Comparison of ENCODE assay signal across 9 cellular contexts in the genomic region with DNA sequence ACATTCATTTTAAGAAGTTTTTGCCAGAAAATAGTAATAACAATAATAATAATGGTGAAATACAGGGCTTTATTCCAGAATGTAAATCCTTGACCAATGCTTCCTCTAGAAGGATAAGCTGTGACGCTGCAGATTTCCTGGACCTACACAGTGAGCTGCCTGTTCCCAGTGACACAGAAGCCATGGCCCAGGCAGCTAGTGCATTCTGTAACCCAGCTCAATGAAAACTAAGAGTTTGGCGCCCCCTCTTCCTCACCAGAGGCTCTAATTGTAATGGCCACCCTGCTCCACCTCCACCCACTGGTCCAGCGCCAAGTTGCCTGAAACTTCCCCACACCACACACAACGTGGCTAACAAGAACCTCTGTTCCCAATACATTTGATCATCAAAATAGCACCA.
DNase-seq lines count a peak whose midpoint lies in the region; ATAC-seq and TF ChIP-seq lines count a peak whose summit lies in the region.
"Had no signal": no experiment of that assay in that cellular context is flagged by ENCODE, and none has a peak within 500 bp of the region (broad histone marks: within the 10 kb centered on the region; RNA-seq: fewer than 3 reads in every experiment).

No MANE protein-coding gene starts in this region.

- ATAC-seq in HG03342 (IDR thresholded peaks at IDR 0.05; ENCODE audit: unreplicated experiment), result no peak
- no peak for ATAC-seq in GM21576 (IDR thresholded peaks at IDR 0.05; ENCODE audit: unreplicated experiment)

- TF ChIP-seq CTCF in dorsolateral prefrontal cortex (IDR thresholded peaks at IDR 0.05 in 54 of 56, conservative IDR thresholded peaks at IDR 0.05 in 2 of 56; ENCODE audit: low read depth in 1 of 56, partially characterized antibody in 56 of 56) (peak in 5 of 56 donors; percentile 3 to 19 (median 12)), mesothelial cell of epicardium (IDR thresholded peaks at IDR 0.05; ENCODE audit: unreplicated experiment) (no peak)

- POLR2A ChIA-PET in activated CD4-positive, alpha-beta T cell treated with anti-CD3 and anti-CD28 coated beads, Interleukin-2, amount 10 ng/mL, durations not matched to agents 7 days and 5 days (lab: Charles Lee), result no interaction called here
- POLR2A ChIA-PET in CD8-positive, alpha-beta memory T cell (lab: Charles Lee), result no interaction called here

- in situ Hi-C loops in KBM-7 (cut with MboI; ENCODE audit: low pct_unique_long_range_greater_than_20kb, low sequenced_read_pairs), result no loop called here

- no peaks in the 10 kb centered on the region for H3K4me1 ChIP-seq in CD8-positive, alpha-beta memory T cell (ENCODE audit: insufficient read depth, low read length)

- no peak for DNase-seq in activated CD4-positive, alpha-beta T cell treated with anti-CD3 and anti-CD28 coated beads, Interleukin-2, amount 10 ng/mL, durations not matched to agents 7 days and 5 days
- DNase-seq in activated CD4-positive, alpha-beta T cell treated with anti-CD3 and anti-CD28 coated beads, Interleukin-2, amount 50 U/mL, for 1 hour, result no peak
- DNase-seq in KBM-7 (peak; percentile 57), dorsolateral prefrontal cortex (peak in 2 of 10 donors; percentile 7 to 32), mesothelial cell of epicardium (ENCODE audit: low spot score in 2 of 2, unreplicated experiment in 2 of 2) (no peak)
- no peak for DNase-seq in CD8-positive, alpha-beta memory T cell

- CTCF ChIA-PET in activated CD4-positive, alpha-beta T cell treated with anti-CD3 and anti-CD28 coated beads, Interleukin-2, amount 10 ng/mL, durations not matched to agents 7 days and 5 days (lab: Charles Lee), result no interaction called here
- CTCF ChIA-PET in CD8-positive, alpha-beta memory T cell (lab: Charles Lee), result interaction anchor here (0.6 kb wide), 1 partner anchor 26 kb away, joined by 3 read pairs; no protein-coding TSS in a partner anchor

- H3K36me3 Mint-ChIP-seq in activated CD4-positive, alpha-beta T cell treated with anti-CD3 and anti-CD28 coated beads, Interleukin-2, amount 10 ng/mL, durations not matched to agents 7 days and 5 days (ENCODE audit: low read depth), result no peaks in the 10 kb centered on the region
- H3K36me3 Mint-ChIP-seq in mesothelial cell of epicardium, result no peaks in the 10 kb centered on the region
- no peaks in the 10 kb centered on the region for H3K36me3 Mint-ChIP-seq in CD8-positive, alpha-beta memory T cell

- H3K4me3 ChIP-seq in dorsolateral prefrontal cortex, result no peak overlapping the region
- no peak overlapping the region for H3K4me3 ChIP-seq in CD8-positive, alpha-beta memory T cell (ENCODE audit: low read length)

- no peaks in the 10 kb centered on the region for H3K27me3 Mint-ChIP-seq in activated CD4-positive, alpha-beta T cell treated with anti-CD3 and anti-CD28 coated beads, Interleukin-2, amount 10 ng/mL, durations not matched to agents 7 days and 5 days
- no peaks in the 10 kb centered on the region for H3K27me3 Mint-ChIP-seq in mesothelial cell of epicardium (ENCODE audit: low read depth)
- H3K27me3 Mint-ChIP-seq in CD8-positive, alpha-beta memory T cell, result no peaks in the 10 kb centered on the region

- H3K9me3 ChIP-seq in CD8-positive, alpha-beta memory T cell (ENCODE audit: low read length), result no peaks in the 10 kb centered on the region

- no peaks in the 10 kb centered on the region for H3K36me3 ChIP-seq in CD8-positive, alpha-beta memory T cell (ENCODE audit: insufficient read depth, low read length)

- no peak overlapping the region for H3K4me3 Mint-ChIP-seq in activated CD4-positive, alpha-beta T cell treated with anti-CD3 and anti-CD28 coated beads, Interleukin-2, amount 10 ng/mL, durations not matched to agents 7 days and 5 days
- H3K4me3 Mint-ChIP-seq in mesothelial cell of epicardium, result no peak overlapping the region
- H3K4me3 Mint-ChIP-seq in CD8-positive, alpha-beta memory T cell, result no peak overlapping the region

- H3K9me3 Mint-ChIP-seq in activated CD4-positive, alpha-beta T cell treated with anti-CD3 and anti-CD28 coated beads, Interleukin-2, amount 10 ng/mL, durations not matched to agents 7 days and 5 days, result no peaks in the 10 kb centered on the region
- no peaks in the 10 kb centered on the region for H3K9me3 Mint-ChIP-seq in mesothelial cell of epicardium
- H3K9me3 Mint-ChIP-seq in CD8-positive, alpha-beta memory T cell, result peaks cover 0 to 1% (median 0%) of the 10 kb centered on the region in 5 donors

- H3K27ac Mint-ChIP-seq in activated CD4-positive, alpha-beta T cell treated with anti-CD3 and anti-CD28 coated beads, Interleukin-2, amount 10 ng/mL, durations not matched to agents 7 days and 5 days, result peak overlapping the region; percentile 61
- peak overlapping the region; percentile 24 for H3K27ac Mint-ChIP-seq in mesothelial cell of epicardium
- H3K27ac Mint-ChIP-seq in CD8-positive, alpha-beta memory T cell, result no peak overlapping the region

- peak overlapping the region in 37 of 59 donors; percentile 1 to 73 (median 49) for H3K27ac ChIP-seq in dorsolateral prefrontal cortex
- H3K27ac ChIP-seq in CD8-positive, alpha-beta memory T cell (ENCODE audit: low read depth, low read length), result no peak overlapping the region
- H3K27ac ChIP-seq: VCaP had no signal

- no peaks in the 10 kb centered on the region for H3K4me1 Mint-ChIP-seq in activated CD4-positive, alpha-beta T cell treated with anti-CD3 and anti-CD28 coated beads, Interleukin-2, amount 10 ng/mL, durations not matched to agents 7 days and 5 days
- H3K4me1 Mint-ChIP-seq in mesothelial cell of epicardium, result peaks cover 7% of the 10 kb centered on the region
- H3K4me1 Mint-ChIP-seq in CD8-positive, alpha-beta memory T cell, result no peaks in the 10 kb centered on the region

- intact Hi-C loops in dorsolateral prefrontal cortex (cut with DNase I), result no loop called here

- no peaks in the 10 kb centered on the region for H3K27me3 ChIP-seq in dorsolateral prefrontal cortex
- no peaks in the 10 kb centered on the region for H3K27me3 ChIP-seq in CD8-positive, alpha-beta memory T cell (ENCODE audit: insufficient read depth, low read length, poor library complexity, severe bottlenecking)

Comparison
In these comparisons a context has a peak if more than half of its experiments do, and no peak if none do; other contexts are left out.
1. H3K27ac Mint-ChIP-seq: peak in activated CD4-positive, alpha-beta T cell treated with anti-CD3 and anti-CD28 coated beads, Interleukin-2, amount 10 ng/mL, durations not matched to agents 7 days and 5 days (single experiment) and mesothelial cell of epicardium (single experiment); none in CD8-positive, alpha-beta memory T cell (0 of 8).